In the genomic region with DNA sequence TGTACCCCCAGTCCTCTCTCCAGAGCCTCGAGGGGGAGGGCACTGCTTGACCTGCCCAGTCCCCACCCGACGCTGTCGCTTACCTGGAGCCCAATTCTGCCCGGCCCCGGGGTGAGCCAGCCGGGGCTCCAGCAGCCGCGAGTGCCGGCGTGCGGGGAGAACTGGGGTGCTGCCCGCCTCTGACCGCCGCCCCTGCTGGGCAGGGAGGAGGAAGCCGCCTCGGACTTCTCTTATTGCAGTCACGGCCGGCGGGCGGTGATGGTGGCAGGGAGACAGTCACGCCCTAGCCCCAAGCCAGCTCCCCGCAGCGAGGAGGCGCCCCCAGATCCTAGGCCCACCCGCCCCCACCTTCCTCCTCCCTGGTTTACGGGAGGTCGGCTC, we compare ENCODE assay signal across 11 cellular contexts. TPM values are rescaled to one million over a fixed set of nuclear protein-coding genes. Genes with fewer than 3 reads are reported as not detected.
A peak's percentile ranks its signal among the peaks of the same experiment; 100 is the strongest.
DNase-seq lines count a peak whose midpoint lies in the region; ATAC-seq and TF ChIP-seq lines count a peak whose summit lies in the region.
"Had no signal": no experiment of that assay in that cellular context is flagged by ENCODE, and none has a peak within 500 bp of the region (broad histone marks: within the 10 kb centered on the region; RNA-seq: fewer than 3 reads in every experiment).

A gene (minus strand): TSS at position 204 of the 381 bp plus-strand sequence. CDS start 11,269 bp downstream, outside the sequence.

- TF ChIP-seq EP300 in upper lobe of left lung (IDR thresholded peaks at IDR 0.05): no peak

- H3K36me3 ChIP-seq in upper lobe of left lung: no peaks in the 10 kb centered on the region

- ATAC-seq in upper lobe of left lung (ENCODE audit: low FRiP score in 2 of 2) (peak; percentile 26 to 61), HG03159 (IDR thresholded peaks at IDR 0.05; ENCODE audit: unreplicated experiment) (no peak)

- no peak for DNase-seq in activated T-cell treated with anti-CD3 and anti-CD28 coated beads, Interleukin-2, amount 50 U/mL, for 24 hours
- DNase-seq in activated T-cell treated with anti-CD3 and anti-CD28 coated beads for 4 hours: no peak
- no peak for DNase-seq in mesenteric fat pad (ENCODE audit: low spot score)
- DNase-seq in upper lobe of left lung: peak; percentile 67 to 90
- no peak for DNase-seq in KG1 (lab: John Stamatoyannopoulos, UW)
- no peak for DNase-seq in SIG-M5 (lab: John Stamatoyannopoulos, UW)
- DNase-seq: COR-L47, erythroblast, NCI-H1436 treated with DMSO at 0.1 percent for 48 hours had no signal

- H3K9me3 Mint-ChIP-seq in activated T-cell treated with anti-CD3 and anti-CD28 coated beads, Interleukin-2, amount 50 U/mL, for 24 hours: no peaks in the 10 kb centered on the region
- H3K9me3 Mint-ChIP-seq in dendritic cell treated with granulocyte-macrophage colony-stimulating factor and Interleukin-4, amounts not matched to agents 40 ng/mL and 50 ng/mL, for 4 days: no peaks in the 10 kb centered on the region

- peak within 1 kb of the TSS; percentile 92 to 98 (median 95) for H3K27ac ChIP-seq in upper lobe of left lung

- peaks cover 65% of the 10 kb centered on the region for H3K4me1 Mint-ChIP-seq in activated T-cell treated with anti-CD3 and anti-CD28 coated beads, Interleukin-2, amount 50 U/mL, for 24 hours (ENCODE audit: low read depth)
- peaks cover 82% of the 10 kb centered on the region for H3K4me1 Mint-ChIP-seq in dendritic cell treated with granulocyte-macrophage colony-stimulating factor and Interleukin-4, amounts not matched to agents 40 ng/mL and 50 ng/mL, for 4 days (ENCODE audit: low read depth)

- H3K4me3 ChIP-seq in upper lobe of left lung: peak within 1 kb of the TSS; percentile 40 to 60 (median 54)

- H3K4me3 Mint-ChIP-seq in activated T-cell treated with anti-CD3 and anti-CD28 coated beads, Interleukin-2, amount 50 U/mL, for 24 hours: peak within 1 kb of the TSS; percentile 52
- H3K4me3 Mint-ChIP-seq in dendritic cell treated with granulocyte-macrophage colony-stimulating factor and Interleukin-4, amounts not matched to agents 40 ng/mL and 50 ng/mL, for 4 days: peak within 1 kb of the TSS; percentile 99

- no peaks in the 10 kb centered on the region for H3K27me3 ChIP-seq in upper lobe of left lung

- no peaks in the 10 kb centered on the region for H3K36me3 Mint-ChIP-seq in activated T-cell treated with anti-CD3 and anti-CD28 coated beads, Interleukin-2, amount 50 U/mL, for 24 hours (ENCODE audit: low read depth)
- peaks cover 38% of the 10 kb centered on the region for H3K36me3 Mint-ChIP-seq in dendritic cell treated with granulocyte-macrophage colony-stimulating factor and Interleukin-4, amounts not matched to agents 40 ng/mL and 50 ng/mL, for 4 days (ENCODE audit: low read depth)

- H3K27me3 Mint-ChIP-seq in activated T-cell treated with anti-CD3 and anti-CD28 coated beads, Interleukin-2, amount 50 U/mL, for 24 hours: no peaks in the 10 kb centered on the region
- no peaks in the 10 kb centered on the region for H3K27me3 Mint-ChIP-seq in dendritic cell treated with granulocyte-macrophage colony-stimulating factor and Interleukin-4, amounts not matched to agents 40 ng/mL and 50 ng/mL, for 4 days

- WGBS in upper lobe of left lung, 2 donors: 23 to 24% methylated on average over 11 to 27 of the region's 28 CpGs

- H3K27ac Mint-ChIP-seq in activated T-cell treated with anti-CD3 and anti-CD28 coated beads, Interleukin-2, amount 50 U/mL, for 24 hours: peak within 1 kb of the TSS; percentile 71
- peak within 1 kb of the TSS; percentile 99 for H3K27ac Mint-ChIP-seq in dendritic cell treated with granulocyte-macrophage colony-stimulating factor and Interleukin-4, amounts not matched to agents 40 ng/mL and 50 ng/mL, for 4 days

- no peaks in the 10 kb centered on the region for H3K9me3 ChIP-seq in upper lobe of left lung

- intact Hi-C loops in dendritic cell treated with granulocyte-macrophage colony-stimulating factor and Interleukin-4, amounts not matched to agents 40 ng/mL and 50 ng/mL, for 4 days (cut with micrococcal nuclease): no loop called here

- peak in 3 of 6 experiments; percentile 17 to 54 (median 39) for TF ChIP-seq CTCF in upper lobe of left lung (IDR thresholded peaks at IDR 0.05)

- H3K4me1 ChIP-seq in upper lobe of left lung: peaks cover 43 to 69% (median 59%) of the 10 kb centered on the region in 4 donors

- TF ChIP-seq POLR2A in upper lobe of left lung (IDR thresholded peaks at IDR 0.05): peak in 2 of 4 donors; percentile 71 to 80

RNA-seq across cellular contexts. Expression of the gene that starts here (rescaled TPM):
- 49.7 TPM for total RNA-seq in mesenteric fat pad
- 100 to 1,000 TPM in 5 of 6 donors, 10 to 100 TPM in 1; 59.8 to 234 (median 150) TPM for total RNA-seq in upper lobe of left lung

Comparison
In these comparisons a context has a peak if more than half of its experiments do, and no peak if none do; other contexts are left out.
1. DNase-seq: peak in upper lobe of left lung (2 of 2); none in activated T-cell treated with anti-CD3 and anti-CD28 coated beads, Interleukin-2, amount 50 U/mL, for 24 hours (single experiment), activated T-cell treated with anti-CD3 and anti-CD28 coated beads for 4 hours (single experiment), mesenteric fat pad (single experiment), KG1 (single experiment) and SIG-M5 (single experiment).